ENCODE assay signal across 1 cellular context in the genomic region with DNA sequence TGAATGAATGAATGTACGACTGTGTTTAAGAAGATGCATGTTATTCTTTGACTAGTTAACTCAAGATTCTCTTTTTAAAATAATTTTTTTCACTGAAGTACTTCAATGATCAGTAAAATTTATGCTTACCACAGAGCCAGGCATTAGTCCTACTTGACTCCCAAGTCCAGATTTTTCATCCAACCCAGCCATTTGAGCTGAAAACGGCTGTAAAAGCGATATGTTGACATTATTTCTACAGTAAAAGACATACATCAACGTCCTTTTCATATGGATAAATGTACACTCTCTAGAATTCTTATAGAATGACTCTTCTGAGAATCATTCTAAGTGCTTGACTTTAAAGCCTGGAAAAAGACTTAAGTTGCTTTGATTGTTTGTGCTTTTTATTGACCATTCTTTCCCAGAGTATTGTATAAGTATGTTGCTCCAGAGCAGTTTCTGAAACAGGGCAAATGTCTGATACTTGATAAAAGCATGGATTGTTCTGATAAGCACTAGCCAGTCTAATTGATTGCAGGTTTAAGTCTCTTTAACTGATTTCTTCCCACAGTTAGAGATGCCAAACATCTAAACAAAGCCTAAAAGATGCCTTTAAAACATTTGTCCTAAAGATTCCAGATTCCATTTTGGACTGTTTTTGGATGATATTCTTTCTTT.
TF ChIP-seq lines count a peak whose summit lies in the region.

No MANE protein-coding gene starts in this region.

TF ChIP-seq in GM23338, 12 proteins besides CTCF, POLR2A, EP300 and RAD21 (continued from another document):
- TF ChIP-seq, protein P1, sequence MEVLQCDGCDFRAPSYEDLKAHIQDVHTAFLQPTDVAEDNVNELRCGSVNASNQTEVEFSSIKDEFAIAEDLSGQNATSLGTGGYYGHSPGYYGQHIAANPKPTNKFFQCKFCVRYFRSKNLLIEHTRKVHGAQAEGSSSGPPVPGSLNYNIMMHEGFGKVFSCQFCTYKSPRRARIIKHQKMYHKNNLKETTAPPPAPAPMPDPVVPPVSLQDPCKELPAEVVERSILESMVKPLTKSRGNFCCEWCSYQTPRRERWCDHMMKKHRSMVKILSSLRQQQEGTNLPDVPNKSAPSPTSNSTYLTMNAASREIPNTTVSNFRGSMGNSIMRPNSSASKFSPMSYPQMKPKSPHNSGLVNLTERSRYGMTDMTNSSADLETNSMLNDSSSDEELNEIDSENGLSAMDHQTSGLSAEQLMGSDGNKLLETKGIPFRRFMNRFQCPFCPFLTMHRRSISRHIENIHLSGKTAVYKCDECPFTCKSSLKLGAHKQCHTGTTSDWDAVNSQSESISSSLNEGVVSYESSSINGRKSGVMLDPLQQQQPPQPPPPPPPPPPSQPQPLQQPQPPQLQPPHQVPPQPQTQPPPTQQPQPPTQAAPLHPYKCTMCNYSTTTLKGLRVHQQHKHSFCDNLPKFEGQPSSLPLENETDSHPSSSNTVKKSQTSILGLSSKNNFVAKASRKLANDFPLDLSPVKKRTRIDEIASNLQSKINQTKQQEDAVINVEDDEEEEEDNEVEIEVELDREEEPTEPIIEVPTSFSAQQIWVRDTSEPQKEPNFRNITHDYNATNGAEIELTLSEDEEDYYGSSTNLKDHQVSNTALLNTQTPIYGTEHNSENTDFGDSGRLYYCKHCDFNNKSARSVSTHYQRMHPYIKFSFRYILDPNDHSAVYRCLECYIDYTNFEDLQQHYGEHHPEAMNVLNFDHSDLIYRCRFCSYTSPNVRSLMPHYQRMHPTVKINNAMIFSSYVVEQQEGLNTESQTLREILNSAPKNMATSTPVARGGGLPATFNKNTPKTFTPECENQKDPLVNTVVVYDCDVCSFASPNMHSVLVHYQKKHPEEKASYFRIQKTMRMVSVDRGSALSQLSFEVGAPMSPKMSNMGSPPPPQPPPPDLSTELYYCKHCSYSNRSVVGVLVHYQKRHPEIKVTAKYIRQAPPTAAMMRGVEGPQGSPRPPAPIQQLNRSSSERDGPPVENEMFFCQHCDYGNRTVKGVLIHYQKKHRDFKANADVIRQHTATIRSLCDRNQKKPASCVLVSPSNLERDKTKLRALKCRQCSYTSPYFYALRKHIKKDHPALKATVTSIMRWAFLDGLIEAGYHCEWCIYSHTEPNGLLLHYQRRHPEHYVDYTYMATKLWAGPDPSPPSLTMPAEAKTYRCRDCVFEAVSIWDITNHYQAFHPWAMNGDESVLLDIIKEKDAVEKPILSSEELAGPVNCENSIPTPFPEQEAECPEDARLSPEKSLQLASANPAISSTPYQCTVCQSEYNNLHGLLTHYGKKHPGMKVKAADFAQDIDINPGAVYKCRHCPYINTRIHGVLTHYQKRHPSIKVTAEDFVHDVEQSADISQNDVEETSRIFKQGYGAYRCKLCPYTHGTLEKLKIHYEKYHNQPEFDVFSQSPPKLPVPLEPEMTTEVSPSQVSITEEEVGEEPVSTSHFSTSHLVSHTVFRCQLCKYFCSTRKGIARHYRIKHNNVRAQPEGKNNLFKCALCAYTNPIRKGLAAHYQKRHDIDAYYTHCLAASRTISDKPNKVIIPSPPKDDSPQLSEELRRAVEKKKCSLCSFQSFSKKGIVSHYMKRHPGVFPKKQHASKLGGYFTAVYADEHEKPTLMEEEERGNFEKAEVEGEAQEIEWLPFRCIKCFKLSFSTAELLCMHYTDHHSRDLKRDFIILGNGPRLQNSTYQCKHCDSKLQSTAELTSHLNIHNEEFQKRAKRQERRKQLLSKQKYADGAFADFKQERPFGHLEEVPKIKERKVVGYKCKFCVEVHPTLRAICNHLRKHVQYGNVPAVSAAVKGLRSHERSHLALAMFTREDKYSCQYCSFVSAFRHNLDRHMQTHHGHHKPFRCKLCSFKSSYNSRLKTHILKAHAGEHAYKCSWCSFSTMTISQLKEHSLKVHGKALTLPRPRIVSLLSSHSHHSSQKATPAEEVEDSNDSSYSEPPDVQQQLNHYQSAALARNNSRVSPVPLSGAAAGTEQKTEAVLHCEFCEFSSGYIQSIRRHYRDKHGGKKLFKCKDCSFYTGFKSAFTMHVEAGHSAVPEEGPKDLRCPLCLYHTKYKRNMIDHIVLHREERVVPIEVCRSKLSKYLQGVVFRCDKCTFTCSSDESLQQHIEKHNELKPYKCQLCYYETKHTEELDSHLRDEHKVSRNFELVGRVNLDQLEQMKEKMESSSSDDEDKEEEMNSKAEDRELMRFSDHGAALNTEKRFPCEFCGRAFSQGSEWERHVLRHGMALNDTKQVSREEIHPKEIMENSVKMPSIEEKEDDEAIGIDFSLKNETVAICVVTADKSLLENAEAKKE (CRISPR knock-in tag; IDR thresholded peaks at IDR 0.05): no peak
- TF ChIP-seq NANOG (IDR thresholded peaks at IDR 0.05; ENCODE audit: borderline replicate concordance) (no peak), STAT1 (IDR thresholded peaks at IDR 0.05; ENCODE audit: unreplicated experiment) (no peak), CREB1 (CRISPR knock-in tag; IDR thresholded peaks at IDR 0.05; ENCODE audit: low read depth) (no peak), EZH2 (IDR thresholded peaks at IDR 0.05; ENCODE audit: low read depth, unreplicated experiment) (no peak)
- TF ChIP-seq, protein P2, sequence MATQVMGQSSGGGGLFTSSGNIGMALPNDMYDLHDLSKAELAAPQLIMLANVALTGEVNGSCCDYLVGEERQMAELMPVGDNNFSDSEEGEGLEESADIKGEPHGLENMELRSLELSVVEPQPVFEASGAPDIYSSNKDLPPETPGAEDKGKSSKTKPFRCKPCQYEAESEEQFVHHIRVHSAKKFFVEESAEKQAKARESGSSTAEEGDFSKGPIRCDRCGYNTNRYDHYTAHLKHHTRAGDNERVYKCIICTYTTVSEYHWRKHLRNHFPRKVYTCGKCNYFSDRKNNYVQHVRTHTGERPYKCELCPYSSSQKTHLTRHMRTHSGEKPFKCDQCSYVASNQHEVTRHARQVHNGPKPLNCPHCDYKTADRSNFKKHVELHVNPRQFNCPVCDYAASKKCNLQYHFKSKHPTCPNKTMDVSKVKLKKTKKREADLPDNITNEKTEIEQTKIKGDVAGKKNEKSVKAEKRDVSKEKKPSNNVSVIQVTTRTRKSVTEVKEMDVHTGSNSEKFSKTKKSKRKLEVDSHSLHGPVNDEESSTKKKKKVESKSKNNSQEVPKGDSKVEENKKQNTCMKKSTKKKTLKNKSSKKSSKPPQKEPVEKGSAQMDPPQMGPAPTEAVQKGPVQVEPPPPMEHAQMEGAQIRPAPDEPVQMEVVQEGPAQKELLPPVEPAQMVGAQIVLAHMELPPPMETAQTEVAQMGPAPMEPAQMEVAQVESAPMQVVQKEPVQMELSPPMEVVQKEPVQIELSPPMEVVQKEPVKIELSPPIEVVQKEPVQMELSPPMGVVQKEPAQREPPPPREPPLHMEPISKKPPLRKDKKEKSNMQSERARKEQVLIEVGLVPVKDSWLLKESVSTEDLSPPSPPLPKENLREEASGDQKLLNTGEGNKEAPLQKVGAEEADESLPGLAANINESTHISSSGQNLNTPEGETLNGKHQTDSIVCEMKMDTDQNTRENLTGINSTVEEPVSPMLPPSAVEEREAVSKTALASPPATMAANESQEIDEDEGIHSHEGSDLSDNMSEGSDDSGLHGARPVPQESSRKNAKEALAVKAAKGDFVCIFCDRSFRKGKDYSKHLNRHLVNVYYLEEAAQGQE (IDR thresholded peaks at IDR 0.05; ENCODE audit: unreplicated experiment): no peak
